In the genomic region with DNA sequence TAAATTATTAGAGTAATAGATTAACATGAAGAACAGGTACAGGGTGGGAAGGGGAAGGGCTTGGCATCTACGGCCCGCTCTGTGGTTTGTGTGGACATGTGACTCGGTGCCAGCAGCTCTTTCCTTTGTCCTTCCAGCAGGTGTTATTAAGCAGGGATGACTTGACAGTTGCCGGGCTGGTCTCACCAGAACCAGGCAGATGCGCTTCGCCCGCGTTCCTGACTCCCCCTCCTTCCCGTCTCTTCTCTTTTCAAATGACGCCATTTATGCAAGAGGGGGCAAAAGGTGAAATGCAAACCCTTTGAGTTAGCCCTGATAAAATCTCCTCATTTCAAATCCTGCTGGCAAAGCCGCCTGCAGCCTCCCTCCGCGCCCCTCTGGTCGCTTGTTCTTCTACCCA, we compare ENCODE assay signal across 10 cellular contexts. TPM values are rescaled to one million over a fixed set of nuclear protein-coding genes. Genes with fewer than 3 reads are reported as not detected.
A peak's percentile ranks its signal among the peaks of the same experiment; 100 is the strongest.
DNase-seq lines count a peak whose midpoint lies in the region; ATAC-seq and TF ChIP-seq lines count a peak whose summit lies in the region.
"Had no signal": no experiment of that assay in that cellular context is flagged by ENCODE, and none has a peak within 500 bp of the region (broad histone marks: within the 10 kb centered on the region; RNA-seq: fewer than 3 reads in every experiment).

No MANE protein-coding gene starts in this region.

- peaks cover 12 to 42% (median 30%) of the 10 kb centered on the region in 4 donors for H3K4me1 ChIP-seq in upper lobe of left lung

- H3K27ac Mint-ChIP-seq in dendritic cell treated with granulocyte-macrophage colony-stimulating factor and Interleukin-4, amounts not matched to agents 40 ng/mL and 50 ng/mL, for 4 days: peak overlapping the region; percentile 91

- TF ChIP-seq CTCF in upper lobe of left lung (IDR thresholded peaks at IDR 0.05): no peak

- intact Hi-C loops in dendritic cell treated with granulocyte-macrophage colony-stimulating factor and Interleukin-4, amounts not matched to agents 40 ng/mL and 50 ng/mL, for 4 days (cut with micrococcal nuclease): loop anchor here (2.0 to 5.0 kb wide), 3 partner anchors 38 to 53 kb away; partner anchors contain the start of gene MGAT4A

- no peak overlapping the region for H3K4me3 ChIP-seq in upper lobe of left lung

- peak overlapping the region; percentile 61 for H3K4me3 Mint-ChIP-seq in dendritic cell treated with granulocyte-macrophage colony-stimulating factor and Interleukin-4, amounts not matched to agents 40 ng/mL and 50 ng/mL, for 4 days

- peak; percentile 34 for DNase-seq in stimulated activated CD4-positive, alpha-beta T cell treated with anti-CD3 and anti-CD28 coated beads, Interleukin-15, amount 100 ng/mL, for 24 hours
- no peak for DNase-seq in stimulated activated CD4-positive, alpha-beta T cell treated with anti-CD3 and anti-CD28 coated beads, Interleukin-12 subunit alpha, Interleukin-12 subunit beta, amount 100 ng/mL, for 4 hours
- peak; percentile 96 to 97 for DNase-seq in SHP77 (lab: John Stamatoyannopoulos, UW)
- DNase-seq in upper lobe of left lung: peak; percentile 6 to 40
- DNase-seq in AG08396 (ENCODE audit: low spot score): no peak
- no peak for DNase-seq in midbrain (lab: John Stamatoyannopoulos, UW)
- DNase-seq: activated CD4-positive, CD25-positive, alpha-beta regulatory T cell treated with anti-CD3 and anti-CD28 coated beads, Interleukin-2, amount 50 U/mL, for 72 hours; cortex of kidney had no signal

- H3K9me3 ChIP-seq in upper lobe of left lung: no peaks in the 10 kb centered on the region

- H3K27me3 Mint-ChIP-seq in dendritic cell treated with granulocyte-macrophage colony-stimulating factor and Interleukin-4, amounts not matched to agents 40 ng/mL and 50 ng/mL, for 4 days: no peaks in the 10 kb centered on the region

- H3K27ac ChIP-seq in upper lobe of left lung: peak overlapping the region in 1 of 4 donors; percentile 1

- ATAC-seq in upper lobe of left lung (ENCODE audit: low FRiP score in 2 of 2): no peak
- ATAC-seq in activated CD4-positive, CD25-positive, alpha-beta regulatory T cell treated with anti-CD3 and anti-CD28 coated beads, Interleukin-2, amount 50 U/mL, for 24 hours: no peak

- no peaks in the 10 kb centered on the region for H3K27me3 ChIP-seq in upper lobe of left lung

- WGBS in upper lobe of left lung, 2 donors: 65 to 72% methylated on average over 14 of the region's 14 CpGs

- H3K36me3 Mint-ChIP-seq in dendritic cell treated with granulocyte-macrophage colony-stimulating factor and Interleukin-4, amounts not matched to agents 40 ng/mL and 50 ng/mL, for 4 days (ENCODE audit: low read depth): peaks cover 46% of the 10 kb centered on the region

- no peak for TF ChIP-seq POLR2A in upper lobe of left lung (IDR thresholded peaks at IDR 0.05)

- no peaks in the 10 kb centered on the region for H3K36me3 ChIP-seq in upper lobe of left lung

- peaks cover 92% of the 10 kb centered on the region for H3K4me1 Mint-ChIP-seq in dendritic cell treated with granulocyte-macrophage colony-stimulating factor and Interleukin-4, amounts not matched to agents 40 ng/mL and 50 ng/mL, for 4 days (ENCODE audit: low read depth)

- no peaks in the 10 kb centered on the region for H3K9me3 Mint-ChIP-seq in dendritic cell treated with granulocyte-macrophage colony-stimulating factor and Interleukin-4, amounts not matched to agents 40 ng/mL and 50 ng/mL, for 4 days

- TF ChIP-seq EP300 in upper lobe of left lung (IDR thresholded peaks at IDR 0.05): no peak

RNA-seq across cellular contexts. Expression of gene MGAT4A, which starts 38.9 kb away (rescaled TPM):
- 10 to 100 TPM; 28.4 to 69.6 (median 53.6) TPM for total RNA-seq in upper lobe of left lung

Comparison
In these comparisons a context has a peak if more than half of its experiments do, and no peak if none do; other contexts are left out.
1. DNase-seq: peak in stimulated activated CD4-positive, alpha-beta T cell treated with anti-CD3 and anti-CD28 coated beads, Interleukin-15, amount 100 ng/mL, for 24 hours (single experiment), SHP77 (2 of 2) and upper lobe of left lung (2 of 2); none in stimulated activated CD4-positive, alpha-beta T cell treated with anti-CD3 and anti-CD28 coated beads, Interleukin-12 subunit alpha, Interleukin-12 subunit beta, amount 100 ng/mL, for 4 hours (single experiment), AG08396 (single experiment) and midbrain (single experiment).